20 cellular contexts compared by ENCODE assay signal in the genomic region with DNA sequence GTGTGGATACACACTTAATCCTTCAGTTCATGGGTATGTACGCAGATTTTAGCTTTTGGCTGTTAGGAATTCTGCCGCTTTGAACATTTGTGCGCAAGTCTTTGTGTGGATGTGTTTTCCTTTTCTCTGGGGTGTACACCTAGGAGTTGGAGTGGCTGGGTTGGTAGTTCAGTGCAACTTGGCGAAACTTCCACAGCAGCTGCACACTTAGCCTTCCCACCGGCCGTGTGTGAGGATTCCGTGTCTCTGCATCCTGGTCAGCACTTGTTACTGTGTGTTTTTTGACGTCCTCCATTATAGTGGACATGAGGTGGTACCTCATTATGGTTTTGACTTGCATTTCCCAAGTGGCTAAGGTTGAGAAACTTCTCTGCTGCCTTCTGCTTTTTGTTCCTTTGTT.
"Had no signal": no experiment of that assay in that cellular context is flagged by ENCODE, and none has a peak within 500 bp of the region (broad histone marks: within the 10 kb centered on the region; RNA-seq: fewer than 3 reads in every experiment).

No MANE protein-coding gene starts in this region.

- DNase-seq: activated CD4-positive, alpha-beta T cell treated with anti-CD3 and anti-CD28 coated beads, Interleukin-2, amount 10 ng/mL, durations not matched to agents 7 days and 5 days; activated CD4-positive, CD25-positive, alpha-beta regulatory T cell treated with anti-CD3 and anti-CD28 coated beads, Interleukin-2, amount 50 U/mL, for 72 hours; activated T-cell treated with anti-CD3 and anti-CD28 coated beads, Interleukin-2, amount 50 U/mL, for 1 hour; adrenal gland; colonic mucosa; dorsolateral prefrontal cortex; esophagus squamous epithelium; heart right ventricle; islet precursor cell; left colon; occipital lobe; right lobe of liver; stimulated activated CD4-positive, alpha-beta T cell treated with anti-CD3 and anti-CD28 coated beads, Interleukin-2, amount 100 ng/mL, for 24 hours; stomach had no signal

- H3K9me3 ChIP-seq: adrenal gland, ascending aorta, colonic mucosa, esophagus squamous epithelium, gastroesophageal sphincter, heart right ventricle, right lobe of liver, stomach, suprapubic skin, tibial nerve had no signal

- H3K4me1 ChIP-seq: adrenal gland, colonic mucosa, esophagus squamous epithelium, stomach, suprapubic skin had no signal

- H3K36me3 ChIP-seq: adrenal gland, ascending aorta, colonic mucosa, esophagus squamous epithelium, gastroesophageal sphincter, heart right ventricle, right lobe of liver, stomach, suprapubic skin, tibial nerve had no signal

- H3K27me3 ChIP-seq: adrenal gland, ascending aorta, colonic mucosa, dorsolateral prefrontal cortex, esophagus squamous epithelium, gastroesophageal sphincter, heart right ventricle, right lobe of liver, stomach, suprapubic skin, tibial nerve had no signal

- H3K4me3 ChIP-seq: adrenal gland, ascending aorta, colonic mucosa, dorsolateral prefrontal cortex, esophagus squamous epithelium, gastroesophageal sphincter, heart right ventricle, right lobe of liver, skin epidermis, stomach, suprapubic skin, tibial nerve had no signal

- H3K27ac ChIP-seq: adrenal gland, ascending aorta, colonic mucosa, esophagus squamous epithelium, gastroesophageal sphincter, right lobe of liver, skin epidermis, stomach, suprapubic skin, tibial nerve, VCaP had no signal
